In genomic region chr19:38880882-38881609, GRCh38 we compare ENCODE assay signal across 24 cellular contexts. TPM values are rescaled to one million over a fixed set of nuclear protein-coding genes. Genes with fewer than 3 reads are reported as not detected.
A peak's percentile ranks its signal among the peaks of the same experiment; 100 is the strongest.
DNase-seq lines count a peak whose midpoint lies in the region; ATAC-seq and TF ChIP-seq lines count a peak whose summit lies in the region.
"Had no signal": no experiment of that assay in that cellular context is flagged by ENCODE, and none has a peak within 500 bp of the region (broad histone marks: within the 10 kb centered on the region; RNA-seq: fewer than 3 reads in every experiment).

No MANE protein-coding gene starts in this region.

- H3K36me3 Mint-ChIP-seq in CD4-positive, alpha-beta T cell (ENCODE audit: low read depth) = peaks cover 37% of the 10 kb centered on the region
- peaks cover 2% of the 10 kb centered on the region for H3K36me3 Mint-ChIP-seq in activated naive CD8-positive, alpha-beta T cell treated with anti-CD3 and anti-CD28 coated beads, Interleukin-2, amount 50 U/mL, for 24 hours (ENCODE audit: low read depth)
- H3K36me3 Mint-ChIP-seq in naive thymus-derived CD4-positive, alpha-beta T cell = peaks cover 0 to 10% (median 0%) of the 10 kb centered on the region in 5 donors

- CTCF ChIA-PET in CD4-positive, alpha-beta T cell (lab: Charles Lee) = no interaction called here
- CTCF ChIA-PET in naive thymus-derived CD4-positive, alpha-beta T cell (lab: Charles Lee) = interaction anchor here (0.7 kb wide), 1 partner anchor 33 kb away, joined by 3 read pairs; no protein-coding TSS in a partner anchor

- peaks cover 30% of the 10 kb centered on the region for H3K4me1 Mint-ChIP-seq in CD4-positive, alpha-beta T cell (ENCODE audit: low read depth)
- H3K4me1 Mint-ChIP-seq in activated naive CD8-positive, alpha-beta T cell treated with anti-CD3 and anti-CD28 coated beads, Interleukin-2, amount 50 U/mL, for 24 hours = peaks cover 29% of the 10 kb centered on the region
- H3K4me1 Mint-ChIP-seq in naive thymus-derived CD4-positive, alpha-beta T cell = peaks cover 15 to 38% (median 26%) of the 10 kb centered on the region in 7 donors

- H3K36me3 ChIP-seq in H7 (replicated peaks; ENCODE audit: control insufficient read depth, insufficient read depth, low read length) = no peaks in the 10 kb centered on the region
- peaks cover 0 to 12% (median 0%) of the 10 kb centered on the region in 3 experiments for H3K36me3 ChIP-seq in naive thymus-derived CD4-positive, alpha-beta T cell (ENCODE audit: control insufficient read depth in 2 of 3, insufficient read depth in 3 of 3, low read length in 3 of 3)
- H3K36me3 ChIP-seq: cardiac muscle cell had no signal

- no peaks in the 10 kb centered on the region for H3K9me3 Mint-ChIP-seq in CD4-positive, alpha-beta T cell
- no peaks in the 10 kb centered on the region for H3K9me3 Mint-ChIP-seq in activated naive CD8-positive, alpha-beta T cell treated with anti-CD3 and anti-CD28 coated beads, Interleukin-2, amount 50 U/mL, for 24 hours
- H3K9me3 Mint-ChIP-seq in naive thymus-derived CD4-positive, alpha-beta T cell = peaks cover 0 to 2% (median 0%) of the 10 kb centered on the region in 11 donors
- H3K9me3 Mint-ChIP-seq: activated T-cell treated with anti-CD3 and anti-CD28 coated beads, Interleukin-2, amount 50 U/mL, for 4 hours had no signal

- no peaks in the 10 kb centered on the region for H3K27me3 ChIP-seq in CD4-positive, alpha-beta T cell (ENCODE audit: control insufficient read depth, insufficient read depth, low read length)
- no peaks in the 10 kb centered on the region for H3K27me3 ChIP-seq in H7 (ENCODE audit: control insufficient read depth, insufficient read depth, low read length)
- H3K27me3 ChIP-seq in naive thymus-derived CD4-positive, alpha-beta T cell (ENCODE audit: control insufficient read depth in 2 of 2, insufficient read depth in 2 of 2, low read length in 2 of 2) = no peaks in the 10 kb centered on the region
- H3K27me3 ChIP-seq: cardiac muscle cell, foreskin keratinocyte, right atrium auricular region had no signal

- POLR2A ChIA-PET in CD4-positive, alpha-beta T cell (lab: Charles Lee) = no interaction called here
- POLR2A ChIA-PET in naive thymus-derived CD4-positive, alpha-beta T cell (lab: Charles Lee) = interaction anchor here (0.7 to 19.2 kb wide), 3 partner anchors 12 to 32 kb away, joined by 3 to 317 read pairs (median 5); partner anchors contain the start of genes HNRNPL and NFKBIB

- H3K4me1 ChIP-seq in naive thymus-derived CD4-positive, alpha-beta T cell (ENCODE audit: control insufficient read depth in 2 of 2, insufficient read depth in 2 of 2, low read length in 2 of 2) = peaks cover 22 to 30% of the 10 kb centered on the region in 2 donors

- intact Hi-C loops in CD4-positive, alpha-beta T cell (cut with DNase I, micrococcal nuclease) = no loop called here
- intact Hi-C loops in naive thymus-derived CD4-positive, alpha-beta T cell (cut with micrococcal nuclease) = no loop called here

- no peak overlapping the region for H3K4me3 ChIP-seq in H7 (ENCODE audit: insufficient read depth, low read depth, low read length)
- no peak overlapping the region for H3K4me3 ChIP-seq in naive thymus-derived CD4-positive, alpha-beta T cell (ENCODE audit: low read length)
- H3K4me3 ChIP-seq: cardiac muscle cell, lower lobe of right lung, right atrium auricular region had no signal

- ATAC-seq in CD4-positive, alpha-beta T cell (ENCODE audit: poor library complexity) = no peak
- ATAC-seq in activated naive CD8-positive, alpha-beta T cell treated with anti-CD3 and anti-CD28 coated beads, Interleukin-2, amount 50 U/mL, for 24 hours = no peak
- ATAC-seq in naive thymus-derived CD4-positive, alpha-beta T cell = no peak
- ATAC-seq: activated T-cell treated with anti-CD3 and anti-CD28 coated beads, Interleukin-2, amount 50 U/mL, for 4 hours; foreskin keratinocyte; lower lobe of right lung had no signal

- peak overlapping the region; percentile 90 for H3K27ac ChIP-seq in CD4-positive, alpha-beta T cell (ENCODE audit: low read depth, low read length)
- H3K27ac ChIP-seq in naive thymus-derived CD4-positive, alpha-beta T cell (ENCODE audit: low read depth, low read length) = peak overlapping the region; percentile 93
- H3K27ac ChIP-seq: cardiac muscle cell, foreskin keratinocyte, lower lobe of right lung, right atrium auricular region had no signal

- no peak for DNase-seq in CD4-positive, alpha-beta T cell
- DNase-seq in H7 (peak; percentile 72), germinal center (ENCODE audit: low spot score) (no peak)
- DNase-seq in activated naive CD8-positive, alpha-beta T cell treated with anti-CD3 and anti-CD28 coated beads, Interleukin-2, amount 50 U/mL, for 24 hours = no peak
- DNase-seq in naive thymus-derived CD4-positive, alpha-beta T cell = no peak
- DNase-seq in central memory CD4-positive, alpha-beta T cell = no peak
- no peak for DNase-seq in activated CD4-positive, CD25-positive, alpha-beta regulatory T cell treated with anti-CD3 and anti-CD28 coated beads, Interleukin-2, amount 50 U/mL, for 72 hours
- DNase-seq in stimulated activated CD4-positive, alpha-beta T cell treated with anti-CD3 and anti-CD28 coated beads, Interleukin-12 subunit alpha, Interleukin-12 subunit beta, amount 100 ng/mL, for 4 hours = no peak
- DNase-seq: activated T-cell treated with anti-CD3 and anti-CD28 coated beads, Interleukin-2, amount 50 U/mL, for 4 hours; amniotic stem cell; dermis blood vessel endothelial cell; foreskin keratinocyte; hippocampal formation; KBM-7; lower lobe of right lung; NCI-H187; NCI-H774; Right ventricle myocardium superior; substantia nigra had no signal

- TF ChIP-seq CTCF in CD4-positive, alpha-beta T cell (IDR thresholded peaks at IDR 0.05) = no peak

- no peaks in the 10 kb centered on the region for H3K27me3 Mint-ChIP-seq in CD4-positive, alpha-beta T cell
- no peaks in the 10 kb centered on the region for H3K27me3 Mint-ChIP-seq in activated naive CD8-positive, alpha-beta T cell treated with anti-CD3 and anti-CD28 coated beads, Interleukin-2, amount 50 U/mL, for 24 hours
- no peaks in the 10 kb centered on the region for H3K27me3 Mint-ChIP-seq in naive thymus-derived CD4-positive, alpha-beta T cell

- H3K4me3 Mint-ChIP-seq in CD4-positive, alpha-beta T cell = no peak overlapping the region
- no peak overlapping the region for H3K4me3 Mint-ChIP-seq in activated naive CD8-positive, alpha-beta T cell treated with anti-CD3 and anti-CD28 coated beads, Interleukin-2, amount 50 U/mL, for 24 hours
- H3K4me3 Mint-ChIP-seq in naive thymus-derived CD4-positive, alpha-beta T cell = peak overlapping the region in 2 of 10 donors; percentile 29 to 38
- H3K4me3 Mint-ChIP-seq: activated T-cell treated with anti-CD3 and anti-CD28 coated beads, Interleukin-2, amount 50 U/mL, for 4 hours had no signal

- no peaks in the 10 kb centered on the region for H3K9me3 ChIP-seq in CD4-positive, alpha-beta T cell (ENCODE audit: control insufficient read depth, low read length)
- no peaks in the 10 kb centered on the region for H3K9me3 ChIP-seq in naive thymus-derived CD4-positive, alpha-beta T cell (ENCODE audit: control insufficient read depth in 2 of 3, low read length in 3 of 3)
- H3K9me3 ChIP-seq: lower lobe of right lung, right atrium auricular region had no signal

- peak overlapping the region; percentile 59 for H3K27ac Mint-ChIP-seq in CD4-positive, alpha-beta T cell
- peak overlapping the region; percentile 14 for H3K27ac Mint-ChIP-seq in activated naive CD8-positive, alpha-beta T cell treated with anti-CD3 and anti-CD28 coated beads, Interleukin-2, amount 50 U/mL, for 24 hours
- peak overlapping the region; percentile 19 to 89 (median 79) for H3K27ac Mint-ChIP-seq in naive thymus-derived CD4-positive, alpha-beta T cell

RNA-seq across cellular contexts. Expression of gene RINL, which starts 3.0 kb away (rescaled TPM):
- total RNA-seq in CD4-positive, alpha-beta T cell = 10 to 100 TPM; 19.5 to 21.3 TPM
- 34.0 and 40.5 TPM in 2 replicates for total RNA-seq in H7 (2014; rRNA removed; shearing (Covaris generic))
- total RNA-seq in naive thymus-derived CD4-positive, alpha-beta T cell = 10 to 100 TPM; 32.8 to 75.9 (median 64.0) TPM
- 10 to 100 TPM; 35.3 to 36.1 TPM for polyA plus RNA-seq in naive thymus-derived CD4-positive, alpha-beta T cell
- total RNA-seq: osteocyte had no signal

RNA-seq across cellular contexts. Expression of gene SIRT2, which starts 18.4 kb away (rescaled TPM):
- total RNA-seq in CD4-positive, alpha-beta T cell = 10 to 100 TPM; 60.8 to 67.8 TPM
- total RNA-seq in H7 (2014; rRNA removed; shearing (Covaris generic)) = 11.6 and 11.8 TPM in 2 replicates
- 10 to 100 TPM; 42.9 to 78.5 (median 54.0) TPM for total RNA-seq in naive thymus-derived CD4-positive, alpha-beta T cell
- 10 to 100 TPM; 30.7 to 39.5 TPM for polyA plus RNA-seq in naive thymus-derived CD4-positive, alpha-beta T cell

RNA-seq across cellular contexts. Expression of gene NFKBIB, which starts 18.7 kb away (rescaled TPM):
- total RNA-seq in CD4-positive, alpha-beta T cell = 10 to 100 TPM; 29.3 to 30.1 TPM
- total RNA-seq in H7 (2014; rRNA removed; shearing (Covaris generic)) = 26.0 and 30.6 TPM in 2 replicates
- 10 to 100 TPM; 21.7 to 51.8 (median 34.1) TPM for total RNA-seq in naive thymus-derived CD4-positive, alpha-beta T cell
- polyA plus RNA-seq in naive thymus-derived CD4-positive, alpha-beta T cell = 1 to 10 TPM; 7.3 to 9.0 TPM

RNA-seq across cellular contexts. Expression of gene CCER2, which starts 30.9 kb away (rescaled TPM):
- total RNA-seq in CD4-positive, alpha-beta T cell = 1 to 10 TPM; 1.0 to 1.7 TPM
- 0.07 TPM in 1 of 2 replicates, not detected in the other for total RNA-seq in H7 (2014; rRNA removed; shearing (Covaris generic))
- total RNA-seq in naive thymus-derived CD4-positive, alpha-beta T cell = 1 to 10 TPM in 4 of 5 experiments, under 1 TPM in 1; 0.73 to 1.6 (median 1.3) TPM
- polyA plus RNA-seq in naive thymus-derived CD4-positive, alpha-beta T cell = not detected
- total RNA-seq: dermis blood vessel endothelial cell, epithelial cell of proximal tubule, foreskin keratinocyte, lower lobe of right lung, right atrium auricular region, Right ventricle myocardium superior, urinary bladder had no signal

RNA-seq across cellular contexts. Expression of gene HNRNPL, which starts 31.3 kb away (rescaled TPM):
- total RNA-seq in CD4-positive, alpha-beta T cell = 100 to 1,000 TPM; 535 to 565 TPM
- 454 and 591 TPM in 2 replicates for total RNA-seq in H7 (2014; rRNA removed; shearing (Covaris generic))
- 100 to 1,000 TPM; 339 to 539 (median 505) TPM for total RNA-seq in naive thymus-derived CD4-positive, alpha-beta T cell
- 10 to 100 TPM; 70.6 to 78.7 TPM for polyA plus RNA-seq in naive thymus-derived CD4-positive, alpha-beta T cell

Comparison
In these comparisons a context has a peak if more than half of its experiments do, and no peak if none do; other contexts are left out.
1. H3K27ac Mint-ChIP-seq: peak in every context shown above with its lines; median percentile 79 in naive thymus-derived CD4-positive, alpha-beta T cell; 59 in CD4-positive, alpha-beta T cell; 14 in activated naive CD8-positive, alpha-beta T cell treated with anti-CD3 and anti-CD28 coated beads, Interleukin-2, amount 50 U/mL, for 24 hours.